Comparison of ENCODE assay signal across 12 cellular contexts in genomic region chr4:48557478-48557877, GRCh38.
DNase-seq lines count a peak whose midpoint lies in the region; ATAC-seq and TF ChIP-seq lines count a peak whose summit lies in the region.
"Had no signal": no experiment of that assay in that cellular context is flagged by ENCODE, and none has a peak within 500 bp of the region (broad histone marks: within the 10 kb centered on the region; RNA-seq: fewer than 3 reads in every experiment).

No MANE protein-coding gene starts in this region.

- DNase-seq in PC-9 (no peak), fibroblast of the aortic adventitia (ENCODE audit: low read depth) (no peak), smooth muscle cell (lab: John Stamatoyannopoulos, UW; ENCODE audit: unreplicated experiment) (no peak), dorsolateral prefrontal cortex (no peak), HUDEP-2 (lab: John Stamatoyannopoulos, UW; ENCODE audit: unreplicated experiment in 76 of 76) (no peak)
- DNase-seq: activated CD4-positive, alpha-beta T cell treated with anti-CD3 and anti-CD28 coated beads for 4 hours; DMS153; NCI-H1105 treated with DMSO at 0.1 percent for 48 hours had no signal

- H3K4me2 ChIP-seq in DOHH2 (ENCODE audit: low read length) (no peak overlapping the region), PC-9 (no peak overlapping the region), smooth muscle cell (no peak overlapping the region)

- H3K9ac ChIP-seq in smooth muscle cell (ENCODE audit: low read depth): no peak overlapping the region

- H4K20me1 ChIP-seq in DOHH2 (ENCODE audit: control insufficient read depth, insufficient read depth, low read depth, low read length) (no peaks in the 10 kb centered on the region), PC-9 (ENCODE audit: insufficient read depth) (no peaks in the 10 kb centered on the region), smooth muscle cell (ENCODE audit: low read depth) (no peaks in the 10 kb centered on the region)

- BruUV-seq in PC-9 (replicated peaks; lab: Mats Ljungman, UMichigan): no TSS peak

- no peaks in the 10 kb centered on the region for H3K27me3 ChIP-seq in DOHH2 (ENCODE audit: control insufficient read depth, low read length)
- H3K27me3 ChIP-seq in PC-9 (ENCODE audit: insufficient read depth, low read depth): no peaks in the 10 kb centered on the region
- H3K27me3 ChIP-seq in smooth muscle cell (ENCODE audit: low read depth): no peaks in the 10 kb centered on the region
- no peaks in the 10 kb centered on the region for H3K27me3 ChIP-seq in dorsolateral prefrontal cortex
- H3K27me3 ChIP-seq: right atrium auricular region had no signal

- H3K4me1 ChIP-seq in DOHH2 (ENCODE audit: control insufficient read depth, low read length) (no peaks in the 10 kb centered on the region), PC-9 (replicated peaks; ENCODE audit: insufficient read depth) (no peaks in the 10 kb centered on the region), smooth muscle cell (ENCODE audit: low read depth) (no peaks in the 10 kb centered on the region)
- H3K4me1 ChIP-seq: right atrium auricular region had no signal

- no peak overlapping the region for H3K4me3 ChIP-seq in DOHH2 (ENCODE audit: low read length)
- no peak overlapping the region for H3K4me3 ChIP-seq in PC-9
- H3K4me3 ChIP-seq in fibroblast of the aortic adventitia (ENCODE audit: low read depth, low read length): no peak overlapping the region
- no peak overlapping the region for H3K4me3 ChIP-seq in smooth muscle cell
- no peak overlapping the region for H3K4me3 ChIP-seq in dorsolateral prefrontal cortex
- H3K4me3 ChIP-seq: right atrium auricular region had no signal

- H3K36me3 ChIP-seq in DOHH2 (ENCODE audit: control insufficient read depth, low read length) (peaks cover 56% of the 10 kb centered on the region), PC-9 (ENCODE audit: low read depth) (peaks cover 7% of the 10 kb centered on the region; the same call in 1 of the 2 replicates), smooth muscle cell (ENCODE audit: low read depth) (peaks cover 31% of the 10 kb centered on the region)

- H3K79me2 ChIP-seq in DOHH2 (ENCODE audit: control insufficient read depth, low read length): no peaks in the 10 kb centered on the region
- H3K79me2 ChIP-seq in PC-9 (ENCODE audit: low read depth): no peaks in the 10 kb centered on the region
- H3K79me2 ChIP-seq in smooth muscle cell (ENCODE audit: low read depth): no peaks in the 10 kb centered on the region

- H3K9me2 ChIP-seq in DOHH2 (replicated peaks; ENCODE audit: control insufficient read depth, low read length): no peaks in the 10 kb centered on the region
- H3K9me2 ChIP-seq in PC-9 (ENCODE audit: insufficient read depth): no peaks in the 10 kb centered on the region

- TF ChIP-seq CTCF in 22Rv1 (IDR thresholded peaks at IDR 0.05): peak; percentile 46
- TF ChIP-seq CTCF in DOHH2 (IDR thresholded peaks at IDR 0.05; ENCODE audit: low read depth, low read length, poor library complexity, severe bottlenecking): peak; percentile 51
- TF ChIP-seq CTCF in PC-9 (conservative IDR thresholded peaks at IDR 0.05): peak; percentile 45; the same call in 1 of the 2 replicates
- TF ChIP-seq CTCF in fibroblast of the aortic adventitia (IDR thresholded peaks at IDR 0.05; ENCODE audit: insufficient read depth, low read length): peak; percentile 24
- no peak for TF ChIP-seq CTCF in smooth muscle cell (IDR thresholded peaks at IDR 0.05; ENCODE audit: borderline replicate concordance, insufficient read depth, poor library complexity, severe bottlenecking)
- peak in 1 of 56 donors; percentile 11 for TF ChIP-seq CTCF in dorsolateral prefrontal cortex (IDR thresholded peaks at IDR 0.05 in 54 of 56, conservative IDR thresholded peaks at IDR 0.05 in 2 of 56; ENCODE audit: low read depth in 1 of 56, partially characterized antibody in 56 of 56)

- H3F3A ChIP-seq in DOHH2 (ENCODE audit: control insufficient read depth, insufficient read depth) (no peaks in the 10 kb centered on the region), PC-9 (ENCODE audit: insufficient read depth, low read depth) (no peaks in the 10 kb centered on the region), smooth muscle cell (ENCODE audit: low read depth) (no peaks in the 10 kb centered on the region)

- no peak overlapping the region for H2AFZ ChIP-seq in PC-9
- no peak overlapping the region for H2AFZ ChIP-seq in smooth muscle cell (ENCODE audit: low read depth)

- CTCF ChIA-PET in PC-9 (lab: Charles Lee): no interaction called here

- H3K27ac ChIP-seq in 22Rv1 (no peak overlapping the region), DOHH2 (ENCODE audit: low read depth, low read length) (no peak overlapping the region), PC-9 (no peak overlapping the region), smooth muscle cell (ENCODE audit: low read depth) (no peak overlapping the region), dorsolateral prefrontal cortex (no peak overlapping the region)
- H3K27ac ChIP-seq: right atrium auricular region had no signal

- intact Hi-C loops in PC-9 (cut with micrococcal nuclease; ENCODE audit: unreplicated experiment) (no loop called here), dorsolateral prefrontal cortex (cut with DNase I) (no loop called here)

- WGBS in smooth muscle cell (ENCODE audit: low lambda C conversion rate): 96% methylated on average over 8 of the region's 8 CpGs

- H3K9me3 ChIP-seq in DOHH2 (ENCODE audit: control insufficient read depth, insufficient read depth, low read length) (no peaks in the 10 kb centered on the region), PC-9 (ENCODE audit: insufficient read depth, low read depth) (no peaks in the 10 kb centered on the region), smooth muscle cell (replicated peaks; ENCODE audit: low read depth) (no peaks in the 10 kb centered on the region)
- H3K9me3 ChIP-seq: right atrium auricular region had no signal

- POLR2A ChIA-PET in PC-9 (lab: Charles Lee; ENCODE audit: unreplicated experiment): interaction anchor here (0.6 kb wide), 1 partner anchor 320 kb away, joined by 8 read pairs; no protein-coding TSS in a partner anchor

- ATAC-seq in GM18498 (IDR thresholded peaks at IDR 0.05; ENCODE audit: unreplicated experiment): no peak
